Comparison of ENCODE assay signal across 18 cellular contexts in genomic region chr16:25114121-25114520, GRCh38. TPM values are rescaled to one million over a fixed set of nuclear protein-coding genes. Genes with fewer than 3 reads are reported as not detected.
DNase-seq lines count a peak whose midpoint lies in the region; ATAC-seq, FAIRE-seq and TF ChIP-seq lines count a peak whose summit lies in the region.
"Had no signal": no experiment of that assay in that cellular context is flagged by ENCODE, and none has a peak within 500 bp of the region (broad histone marks: within the 10 kb centered on the region; RNA-seq: fewer than 3 reads in every experiment).

No MANE protein-coding gene starts in this region.

- no peaks in the 10 kb centered on the region for H3K9me2 ChIP-seq in GM23248 (ENCODE audit: insufficient read depth)

- H3K23me2 ChIP-seq in H9 (ENCODE audit: insufficient read length, low read depth, low read length, poor library complexity, severe bottlenecking) = peaks cover 10% of the 10 kb centered on the region

- H3K27ac Mint-ChIP-seq in CD4-positive, alpha-beta T cell = peak overlapping the region; percentile 8
- H3K27ac Mint-ChIP-seq in H9 (no peak overlapping the region), brain (peak overlapping the region in 1 of 5 experiments; percentile 40), neural progenitor cell (no peak overlapping the region)
- H3K27ac Mint-ChIP-seq: GM23338 had no signal

- H3K9ac ChIP-seq in H9 (ENCODE audit: extremely low read depth, insufficient read length, low read length) (no peak overlapping the region), neural progenitor cell (no peak overlapping the region), GM23248 (no peak overlapping the region)

- H3K4me2 ChIP-seq in H9 (ENCODE audit: insufficient read depth, insufficient read length, low read length) (no peak overlapping the region), neural progenitor cell (no peak overlapping the region), GM23248 (ENCODE audit: unreplicated experiment) (no peak overlapping the region)
- H3K4me2 ChIP-seq: GM23338 had no signal

- no peak overlapping the region for H3K4ac ChIP-seq in H9 (ENCODE audit: low read depth, low read length)

- H4K91ac ChIP-seq in H9 (ENCODE audit: insufficient read length, low read depth, low read length) = no peak overlapping the region

- peaks cover 7% of the 10 kb centered on the region for H3F3A ChIP-seq in neural progenitor cell (ENCODE audit: low read depth)
- peaks cover 19% of the 10 kb centered on the region for H3F3A ChIP-seq in GM23248 (ENCODE audit: insufficient read depth)

- no peak overlapping the region for H2BK12ac ChIP-seq in H9 (ENCODE audit: insufficient read length, low read depth, low read length)

- H3K4me1 Mint-ChIP-seq in CD4-positive, alpha-beta T cell (ENCODE audit: low read depth) = peaks cover 77% of the 10 kb centered on the region
- peaks cover 8 to 14% of the 10 kb centered on the region in 2 experiments; a peak in 3 of 4 replicates for H3K4me1 Mint-ChIP-seq in H9
- peaks cover 71% of the 10 kb centered on the region for H3K4me1 Mint-ChIP-seq in brain
- H3K4me1 Mint-ChIP-seq in neural progenitor cell = peaks cover 35% of the 10 kb centered on the region

- H2BK5ac ChIP-seq in H9 (ENCODE audit: insufficient read length, low read length) = no peak overlapping the region

- H3K36me3 Mint-ChIP-seq in CD4-positive, alpha-beta T cell (ENCODE audit: low read depth) = peaks cover 50% of the 10 kb centered on the region
- peaks cover 0 to 36% (median 17%) of the 10 kb centered on the region in 3 experiments; a peak in 5 of 7 replicates for H3K36me3 Mint-ChIP-seq in H9 (ENCODE audit: insufficient read depth in 1 of 3, low read depth in 3 of 3)
- H3K36me3 Mint-ChIP-seq in brain = peaks cover 26% of the 10 kb centered on the region
- H3K36me3 Mint-ChIP-seq in neural progenitor cell = peaks cover 12% of the 10 kb centered on the region

- H4K5ac ChIP-seq in H9 (ENCODE audit: insufficient read length, low read depth, low read length) = no peak overlapping the region

- H4K8ac ChIP-seq in H9 (replicated peaks; ENCODE audit: insufficient read length, low read depth, low read length) = no peak overlapping the region

- H3K9me3 ChIP-seq in CD4-positive, alpha-beta T cell (ENCODE audit: control insufficient read depth, low read length) = no peaks in the 10 kb centered on the region
- no peaks in the 10 kb centered on the region for H3K9me3 ChIP-seq in H9 (ENCODE audit: control insufficient read depth, low read depth, low read length)
- no peaks in the 10 kb centered on the region for H3K9me3 ChIP-seq in neural progenitor cell (ENCODE audit: low read depth)
- no peaks in the 10 kb centered on the region for H3K9me3 ChIP-seq in GM23248 (ENCODE audit: low read depth)
- H3K9me3 ChIP-seq: Peyer's patch had no signal

- no peaks in the 10 kb centered on the region for H3K9me3 Mint-ChIP-seq in CD4-positive, alpha-beta T cell
- H3K9me3 Mint-ChIP-seq in H9 (no peaks in the 10 kb centered on the region), brain (peaks cover 0 to 3% (median 0%) of the 10 kb centered on the region in 5 experiments), neural progenitor cell (no peaks in the 10 kb centered on the region)
- H3K9me3 Mint-ChIP-seq: GM23338 had no signal

- no peak overlapping the region for H3K23ac ChIP-seq in H9 (ENCODE audit: insufficient read length, low read depth, low read length)

- no peak for TF ChIP-seq CTCF in CD4-positive, alpha-beta T cell (IDR thresholded peaks at IDR 0.05)
- TF ChIP-seq CTCF in H9 (conservative IDR thresholded peaks at IDR 0.05) (no peak), brain (conservative IDR thresholded peaks at IDR 0.05) (no peak), neural progenitor cell (IDR thresholded peaks at IDR 0.05) (no peak)

- peak overlapping the region; percentile 73 for H3K4me3 Mint-ChIP-seq in CD4-positive, alpha-beta T cell
- H3K4me3 Mint-ChIP-seq in H9 = peak overlapping the region; percentile 7 to 28; a peak in 1 of 5 replicates
- H3K4me3 Mint-ChIP-seq in brain = peak overlapping the region; percentile 65 to 96 (median 74)
- peak overlapping the region; percentile 71 for H3K4me3 Mint-ChIP-seq in neural progenitor cell
- H3K4me3 Mint-ChIP-seq: GM23338 had no signal

- H3K79me1 ChIP-seq in H9 (ENCODE audit: insufficient read depth, low read depth, low read length, poor library complexity, severe bottlenecking) = peaks cover 9% of the 10 kb centered on the region

- no peak for ATAC-seq in CD4-positive, alpha-beta T cell (ENCODE audit: poor library complexity)
- ATAC-seq: GM23338, Right ventricle myocardium inferior had no signal

- H3K27me3 ChIP-seq in CD4-positive, alpha-beta T cell (ENCODE audit: control insufficient read depth, insufficient read depth, low read length) = no peaks in the 10 kb centered on the region
- H3K27me3 ChIP-seq in H9 (ENCODE audit: insufficient read depth, low read length) (no peaks in the 10 kb centered on the region), neural progenitor cell (no peaks in the 10 kb centered on the region), GM23248 (replicated peaks; ENCODE audit: insufficient read depth) (no peaks in the 10 kb centered on the region)
- H3K27me3 ChIP-seq: Peyer's patch had no signal

- no CpG with 5 or more reads among the region's 1 CpG for WGBS in H9 (ENCODE audit: extremely low coverage, insufficient read length, low lambda C conversion rate)
- 79 to 80% methylated on average over 1 of the region's 1 CpG for WGBS in GM23248 (ENCODE audit: low coverage in 1 of 2, low lambda C conversion rate in 2 of 2, missing lambda C conversion rate in 2 of 2), 2 experiments

- DNase-seq in CD4-positive, alpha-beta T cell = no peak
- DNase-seq in H9 (no peak), neural progenitor cell (ENCODE audit: low spot score) (no peak), DMS 273 (lab: John Stamatoyannopoulos, UW; ENCODE audit: unreplicated experiment) (no peak), GM23248 (no peak), frontal cortex (ENCODE audit: low spot score in 2 of 2) (no peak)
- DNase-seq: C1 segment of cervical spinal cord, COR-L47, DMS153, GDM1, NCI-H1105, NCI-H2081 treated with DMSO at 0.1 percent for 48 hours, NCI-H446 treated with DMSO at 0.1 percent for 48 hours, NCI-H69, Peyer's patch had no signal

- no peak overlapping the region for H2AK5ac ChIP-seq in H9 (ENCODE audit: insufficient read length, low read length)

- H3K27me3 Mint-ChIP-seq in CD4-positive, alpha-beta T cell = no peaks in the 10 kb centered on the region
- H3K27me3 Mint-ChIP-seq in H9 (ENCODE audit: low read depth) (no peaks in the 10 kb centered on the region; the same call in 1 of the 2 replicates), brain (peaks cover 7% of the 10 kb centered on the region), neural progenitor cell (ENCODE audit: insufficient read depth, low read depth) (peaks cover 5% of the 10 kb centered on the region)

- no peak overlapping the region for H3K14ac ChIP-seq in H9 (ENCODE audit: insufficient read depth, low read length)

- H3K36me3 ChIP-seq in neural progenitor cell (no peaks in the 10 kb centered on the region), GM23248 (ENCODE audit: low read depth) (no peaks in the 10 kb centered on the region)

- H3K79me2 ChIP-seq in H9 (ENCODE audit: insufficient read depth, low read length) = peaks cover 26% of the 10 kb centered on the region; the same call in 1 of the 2 replicates
- H3K79me2 ChIP-seq in neural progenitor cell (ENCODE audit: low read depth) = peaks cover 75% of the 10 kb centered on the region
- H3K79me2 ChIP-seq in GM23248 (ENCODE audit: insufficient read depth) = peaks cover 76% of the 10 kb centered on the region

- H3K4me3 ChIP-seq in neural progenitor cell = no peak overlapping the region
- H3K4me3 ChIP-seq in GM23248 = no peak overlapping the region
- H3K4me3 ChIP-seq: GM23338, Peyer's patch had no signal

- intact Hi-C loops in CD4-positive, alpha-beta T cell (cut with DNase I, micrococcal nuclease) = loop anchor here (5.0 to 10.0 kb wide), 3 partner anchors 97 to 572 kb away; partner anchors contain the start of genes ARHGAP17 (in 1 of the 2) and ZKSCAN2 (in 1 of the 2)

- no peak overlapping the region for H2BK15ac ChIP-seq in H9 (ENCODE audit: low read depth, low read length)

- H3T11ph ChIP-seq in H9 (ENCODE audit: low read length) = no peak overlapping the region

- no peak overlapping the region for H2BK20ac ChIP-seq in H9 (ENCODE audit: low read depth, low read length, poor library complexity, severe bottlenecking)

- POLR2A ChIA-PET in CD4-positive, alpha-beta T cell (lab: Charles Lee) = interaction anchor here (1.0 to 1.4 kb wide), 2 partner anchors 13 to 54 kb away, joined by 3 to 5 read pairs; no protein-coding TSS in a partner anchor

- H2BK120ac ChIP-seq in H9 (ENCODE audit: low read depth, low read length, poor library complexity, severe bottlenecking) = no peak overlapping the region

- no peak overlapping the region for H3K27ac ChIP-seq in CD4-positive, alpha-beta T cell (ENCODE audit: low read depth, low read length)
- H3K27ac ChIP-seq in H9 (ENCODE audit: insufficient read length, low read depth, low read length) = no peak overlapping the region
- H3K27ac ChIP-seq in neural progenitor cell = no peak overlapping the region
- H3K27ac ChIP-seq in GM23248 = no peak overlapping the region
- H3K27ac ChIP-seq: Peyer's patch had no signal

- no peak for FAIRE-seq in frontal cortex (lab: Jason Lieb, UNC)

- 0 out of 2 replicates have a peak, but pooled peaks cover 2% of the 10 kb centered on the region for H3K4me1 ChIP-seq in H9 (ENCODE audit: insufficient read depth, low read length)
- peaks cover 6% of the 10 kb centered on the region for H3K4me1 ChIP-seq in neural progenitor cell
- peaks cover 26% of the 10 kb centered on the region for H3K4me1 ChIP-seq in GM23248 (ENCODE audit: insufficient read depth)

- CTCF ChIA-PET in CD4-positive, alpha-beta T cell (lab: Charles Lee) = no interaction called here

- H4K20me1 ChIP-seq in H9 (ENCODE audit: control insufficient read depth, insufficient read depth, insufficient read length) (no peaks in the 10 kb centered on the region), neural progenitor cell (ENCODE audit: low read depth) (peaks cover 24% of the 10 kb centered on the region), GM23248 (ENCODE audit: insufficient read depth) (no peaks in the 10 kb centered on the region)

- in situ Hi-C loops in GM23248 (cut with MboI) = no loop called here

- H2AFZ ChIP-seq in H9 (ENCODE audit: low read length) (no peak overlapping the region), neural progenitor cell (replicated peaks) (no peak overlapping the region), GM23248 (no peak overlapping the region)
- H2AFZ ChIP-seq: GM23338 had no signal

- no peak overlapping the region for H3K18ac ChIP-seq in H9 (ENCODE audit: insufficient read length, low read depth, low read length)

- no peak overlapping the region for H3K56ac ChIP-seq in H9 (ENCODE audit: insufficient read length, low read depth, low read length)

RNA-seq across cellular contexts. Expression of gene LCMT1, which starts 2.6 kb away (rescaled TPM):
- 10 to 100 TPM; 22.5 to 28.2 TPM for total RNA-seq in CD4-positive, alpha-beta T cell
- total RNA-seq in H9 (2021) (80.6 and 81.2 TPM in 2 replicates), neural progenitor cell (ENCODE audit: low replicate concordance) (69.0 and 73.4 TPM in 2 replicates), frontal cortex (53.4 TPM)
- polyA plus RNA-seq in brain (ENCODE audit: insufficient read depth, low read depth, low replicate concordance) (89.5 TPM), GM23248 (2016; fragmentation: Nextera tagmentation; extraction: Ambion mirVana) (50.5 and 54.3 TPM in 2 replicates)
- 30.3 and 47.6 TPM in 2 replicates for total RNA-seq in GM23248 (2014; rRNA removed; shearing (Covaris generic))

Comparison
In these comparisons a context has a peak if more than half of its experiments do, and no peak if none do; other contexts are left out.
1. H3K4me3 Mint-ChIP-seq: peak in every context shown above with its lines; median percentile 74 in brain; 73 in CD4-positive, alpha-beta T cell; 71 in neural progenitor cell; 18 in H9.